33 cellular contexts compared by ENCODE assay signal in the genomic region with DNA sequence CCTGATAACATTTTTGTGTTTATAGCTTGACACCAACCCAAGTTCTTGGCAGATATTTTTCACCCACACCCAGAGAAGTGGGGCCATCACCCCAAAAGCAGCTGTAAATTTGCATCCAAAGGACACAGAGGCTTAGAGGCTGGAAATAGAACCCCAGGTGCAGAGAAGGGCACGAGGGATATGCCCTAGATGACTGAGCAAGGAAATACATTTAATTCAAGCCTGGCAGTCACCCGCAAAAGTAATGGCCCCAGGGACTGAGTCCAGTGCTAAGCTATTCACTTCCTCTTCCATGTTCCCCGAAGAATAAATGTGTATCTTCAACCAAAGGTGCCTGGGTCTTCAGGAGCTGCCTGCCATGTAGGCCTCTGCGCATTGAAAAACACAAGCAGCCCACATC. TPM values are rescaled to one million over a fixed set of nuclear protein-coding genes. Genes with fewer than 3 reads are reported as not detected.
"Had no signal": no experiment of that assay in that cellular context is flagged by ENCODE, and none has a peak within 500 bp of the region (broad histone marks: within the 10 kb centered on the region; RNA-seq: fewer than 3 reads in every experiment).

No MANE protein-coding gene starts in this region.

- H3K4me1 Mint-ChIP-seq: activated CD4-positive, alpha-beta memory T cell treated with anti-CD3 and anti-CD28 coated beads, Interleukin-2, amount 10 ng/mL, durations not matched to agents 7 days and 5 days; activated CD4-positive, alpha-beta T cell treated with anti-CD3 and anti-CD28 coated beads for 36 hours; activated CD4-positive, alpha-beta T cell treated with anti-CD3 and anti-CD28 coated beads, Interleukin-2, amount 10 ng/mL, durations not matched to agents 24 days and 14 days; activated naive CD4-positive, alpha-beta T cell treated with anti-CD3 and anti-CD28 coated beads, Interleukin-2, amount 10 ng/mL, durations not matched to agents 7 days and 5 days; activated naive CD8-positive, alpha-beta T cell treated with anti-CD3 and anti-CD28 coated beads, Interleukin-2, amount 10 ng/mL, durations not matched to agents 7 days and 5 days; brain; central memory CD8-positive, alpha-beta T cell had no signal

- H3K27ac Mint-ChIP-seq: activated CD4-positive, alpha-beta memory T cell treated with anti-CD3 and anti-CD28 coated beads, Interleukin-2, amount 10 ng/mL, durations not matched to agents 7 days and 5 days; activated CD4-positive, alpha-beta T cell treated with anti-CD3 and anti-CD28 coated beads for 36 hours; activated CD4-positive, alpha-beta T cell treated with anti-CD3 and anti-CD28 coated beads, Interleukin-2, amount 10 ng/mL, durations not matched to agents 24 days and 14 days; activated naive CD4-positive, alpha-beta T cell treated with anti-CD3 and anti-CD28 coated beads, Interleukin-2, amount 10 ng/mL, durations not matched to agents 7 days and 5 days; activated naive CD4-positive, alpha-beta T cell treated with anti-CD3 and anti-CD28 coated beads, Interleukin-2, amount 50 U/mL, for 72 hours; activated naive CD8-positive, alpha-beta T cell treated with anti-CD3 and anti-CD28 coated beads, Interleukin-2, amount 10 ng/mL, durations not matched to agents 7 days and 5 days; activated T-cell treated with anti-CD3 and anti-CD28 coated beads, Interleukin-2, amount 50 U/mL, for 24 hours; activated T-cell treated with anti-CD3 and anti-CD28 coated beads, Interleukin-2, amount 50 U/mL, for 72 hours; dendritic cell treated with granulocyte-macrophage colony-stimulating factor and Interleukin-4, amounts not matched to agents 40 ng/mL and 50 ng/mL, for 4 days; endodermal cell had no signal

- H3K36me3 ChIP-seq: ascending aorta, gastrocnemius medialis, heart left ventricle had no signal

- H3K27me3 Mint-ChIP-seq: activated CD4-positive, alpha-beta memory T cell treated with anti-CD3 and anti-CD28 coated beads, Interleukin-2, amount 10 ng/mL, durations not matched to agents 7 days and 5 days; activated CD4-positive, alpha-beta T cell treated with anti-CD3 and anti-CD28 coated beads for 36 hours; activated CD4-positive, alpha-beta T cell treated with anti-CD3 and anti-CD28 coated beads, Interleukin-2, amount 10 ng/mL, durations not matched to agents 24 days and 14 days; activated naive CD4-positive, alpha-beta T cell treated with anti-CD3 and anti-CD28 coated beads, Interleukin-2, amount 10 ng/mL, durations not matched to agents 7 days and 5 days; activated naive CD8-positive, alpha-beta T cell treated with anti-CD3 and anti-CD28 coated beads, Interleukin-2, amount 10 ng/mL, durations not matched to agents 7 days and 5 days; activated T-cell treated with anti-CD3 and anti-CD28 coated beads, Interleukin-2, amount 50 U/mL, for 24 hours; central memory CD8-positive, alpha-beta T cell; dendritic cell treated with granulocyte-macrophage colony-stimulating factor and Interleukin-4, amounts not matched to agents 40 ng/mL and 50 ng/mL, for 4 days had no signal

- H3K27me3 ChIP-seq: ascending aorta, foreskin keratinocyte, gastrocnemius medialis had no signal

- H3K27ac ChIP-seq: ascending aorta, coronary artery, dorsolateral prefrontal cortex, foreskin keratinocyte, gastrocnemius medialis, heart left ventricle had no signal

- H3K9me3 Mint-ChIP-seq: activated CD4-positive, alpha-beta T cell treated with anti-CD3 and anti-CD28 coated beads, Interleukin-2, amount 10 ng/mL, durations not matched to agents 24 days and 14 days; brain; dendritic cell treated with granulocyte-macrophage colony-stimulating factor and Interleukin-4, amounts not matched to agents 40 ng/mL and 50 ng/mL, for 4 days; endodermal cell had no signal

- H3K4me1 ChIP-seq: ascending aorta, foreskin keratinocyte, gastrocnemius medialis, heart left ventricle had no signal

- H3K4me3 Mint-ChIP-seq: activated CD4-positive, alpha-beta memory T cell treated with anti-CD3 and anti-CD28 coated beads, Interleukin-2, amount 10 ng/mL, durations not matched to agents 7 days and 5 days; activated CD4-positive, alpha-beta T cell treated with anti-CD3 and anti-CD28 coated beads for 36 hours; activated CD4-positive, alpha-beta T cell treated with anti-CD3 and anti-CD28 coated beads, Interleukin-2, amount 10 ng/mL, durations not matched to agents 24 days and 14 days; activated naive CD4-positive, alpha-beta T cell treated with anti-CD3 and anti-CD28 coated beads, Interleukin-2, amount 10 ng/mL, durations not matched to agents 7 days and 5 days; activated naive CD8-positive, alpha-beta T cell treated with anti-CD3 and anti-CD28 coated beads, Interleukin-2, amount 10 ng/mL, durations not matched to agents 7 days and 5 days; activated T-cell treated with anti-CD3 and anti-CD28 coated beads, Interleukin-2, amount 50 U/mL, for 24 hours; activated T-cell treated with anti-CD3 and anti-CD28 coated beads, Interleukin-2, amount 50 U/mL, for 72 hours; brain; central memory CD8-positive, alpha-beta T cell; dendritic cell treated with granulocyte-macrophage colony-stimulating factor and Interleukin-4, amounts not matched to agents 40 ng/mL and 50 ng/mL, for 4 days; endodermal cell had no signal

- DNase-seq: activated CD4-positive, alpha-beta memory T cell treated with anti-CD3 and anti-CD28 coated beads, Interleukin-2, amount 10 ng/mL, durations not matched to agents 7 days and 5 days; activated CD4-positive, alpha-beta T cell treated with anti-CD3 and anti-CD28 coated beads for 36 hours; activated CD4-positive, alpha-beta T cell treated with anti-CD3 and anti-CD28 coated beads, Interleukin-2, amount 10 ng/mL, durations not matched to agents 24 days and 14 days; activated CD4-positive, CD25-positive, alpha-beta regulatory T cell; activated CD4-positive, CD25-positive, alpha-beta regulatory T cell treated with anti-CD3 and anti-CD28 coated beads, Interleukin-2, amount 50 U/mL, for 72 hours; activated CD8-positive, alpha-beta memory T cell treated with anti-CD3 and anti-CD28 coated beads, Interleukin-2, amount 50 U/mL, for 48 hours; activated gamma-delta T cell; activated naive CD4-positive, alpha-beta T cell; activated naive CD4-positive, alpha-beta T cell treated with anti-CD3 and anti-CD28 coated beads, Interleukin-2, amount 10 ng/mL, durations not matched to agents 7 days and 5 days; activated naive CD8-positive, alpha-beta T cell treated with anti-CD3 and anti-CD28 coated beads, Interleukin-2, amount 10 ng/mL, durations not matched to agents 7 days and 5 days; activated T-cell treated with anti-CD3 and anti-CD28 coated beads for 4 hours; activated T-cell treated with anti-CD3 and anti-CD28 coated beads, Interleukin-2, amount 50 U/mL, for 24 hours; activated T-cell treated with anti-CD3 and anti-CD28 coated beads, Interleukin-2, amount 50 U/mL, for 72 hours; dorsolateral prefrontal cortex; effector memory CD4-positive, alpha-beta T cell; endodermal cell; foreskin keratinocyte; gastrocnemius medialis; glutamatergic neuron; heart left ventricle; T-helper 2 cell had no signal

- H3K36me3 Mint-ChIP-seq: activated naive CD4-positive, alpha-beta T cell treated with anti-CD3 and anti-CD28 coated beads, Interleukin-2, amount 10 ng/mL, durations not matched to agents 7 days and 5 days; activated naive CD4-positive, alpha-beta T cell treated with anti-CD3 and anti-CD28 coated beads, Interleukin-2, amount 50 U/mL, for 72 hours; activated naive CD8-positive, alpha-beta T cell treated with anti-CD3 and anti-CD28 coated beads, Interleukin-2, amount 10 ng/mL, durations not matched to agents 7 days and 5 days; brain had no signal

- H3K4me3 ChIP-seq: ascending aorta, coronary artery, dorsolateral prefrontal cortex, gastrocnemius medialis, heart left ventricle had no signal

- FAIRE-seq: bronchial epithelial cell had no signal

- ATAC-seq: activated CD4-positive, alpha-beta T cell treated with anti-CD3 and anti-CD28 coated beads for 36 hours; activated naive CD4-positive, alpha-beta T cell treated with anti-CD3 and anti-CD28 coated beads, Interleukin-2, amount 50 U/mL, for 72 hours; activated T-cell treated with anti-CD3 and anti-CD28 coated beads, Interleukin-2, amount 50 U/mL, for 72 hours; esophagus mucosa; foreskin keratinocyte; gastrocnemius medialis; heart left ventricle had no signal

- H3K9me3 ChIP-seq: ascending aorta, gastrocnemius medialis, heart left ventricle had no signal

RNA-seq across cellular contexts. Expression of a gene that starts 14.0 kb away (rescaled TPM):
- total RNA-seq: activated CD4-positive, alpha-beta memory T cell treated with anti-CD3 and anti-CD28 coated beads, Interleukin-2, amount 10 ng/mL, durations not matched to agents 7 days and 5 days; activated CD4-positive, alpha-beta T cell treated with anti-CD3 and anti-CD28 coated beads for 36 hours; activated CD4-positive, alpha-beta T cell treated with anti-CD3 and anti-CD28 coated beads, Interleukin-2, amount 10 ng/mL, durations not matched to agents 24 days and 14 days; activated naive CD4-positive, alpha-beta T cell treated with anti-CD3 and anti-CD28 coated beads, Interleukin-2, amount 50 U/mL, for 72 hours; activated naive CD8-positive, alpha-beta T cell treated with anti-CD3 and anti-CD28 coated beads, Interleukin-2, amount 10 ng/mL, durations not matched to agents 7 days and 5 days; activated T-cell treated with anti-CD3 and anti-CD28 coated beads, Interleukin-2, amount 50 U/mL, for 72 hours; ascending aorta; bronchial epithelial cell; cardiac septum; cerebellum; dorsolateral prefrontal cortex; endodermal cell; epithelial cell of proximal tubule; esophagus mucosa; foreskin keratinocyte; gastrocnemius medialis; heart left ventricle; T-helper 1 cell treated with Interleukin-12 subunit alpha and Interleukin-12 subunit beta and Interleukin-4 antibody, amounts not matched to agents 30 ng/mL and 1 ng/mL, for 36 hours had no signal
- polyA plus RNA-seq: foreskin keratinocyte had no signal
